17 cellular contexts compared by ENCODE assay signal in genomic region chr6:20757761-20758160, GRCh38.
DNase-seq lines count a peak whose midpoint lies in the region; ATAC-seq and TF ChIP-seq lines count a peak whose summit lies in the region.
"Had no signal": no experiment of that assay in that cellular context is flagged by ENCODE, and none has a peak within 500 bp of the region (broad histone marks: within the 10 kb centered on the region; RNA-seq: fewer than 3 reads in every experiment).

No MANE protein-coding gene starts in this region.

- no peak overlapping the region for H3K4me2 ChIP-seq in smooth muscle cell

- no peak for ATAC-seq in HG02642 (IDR thresholded peaks at IDR 0.05; ENCODE audit: poor library complexity, unreplicated experiment)
- ATAC-seq: CD8-positive, alpha-beta T cell; stimulated activated naive CD8-positive, alpha-beta T cell treated with anti-CD3 and anti-CD28 coated beads, Interleukin-15, amount 100 ng/mL, for 72 hours had no signal

- peaks cover 20% of the 10 kb centered on the region for H3K36me3 Mint-ChIP-seq in activated naive CD4-positive, alpha-beta T cell treated with anti-CD3 and anti-CD28 coated beads for 36 hours (ENCODE audit: low read depth)

- peaks cover 11% of the 10 kb centered on the region for H3K79me2 ChIP-seq in smooth muscle cell (ENCODE audit: low read depth)

- 66% methylated on average over 2 of the region's 2 CpGs for WGBS in smooth muscle cell (ENCODE audit: low lambda C conversion rate)
- WGBS in prostate gland: 79% methylated on average over 2 of the region's 2 CpGs

- no peak overlapping the region for H3K4me3 Mint-ChIP-seq in activated naive CD4-positive, alpha-beta T cell treated with anti-CD3 and anti-CD28 coated beads for 36 hours
- H3K4me3 Mint-ChIP-seq: activated CD4-positive, alpha-beta T cell treated with anti-CD3 and anti-CD28 coated beads, Interleukin-2, amount 10 ng/mL, durations not matched to agents 7 days and 5 days; activated naive CD8-positive, alpha-beta T cell; CD8-positive, alpha-beta T cell; stimulated activated naive CD8-positive, alpha-beta T cell treated with anti-CD3 and anti-CD28 coated beads, Interleukin-15, amount 100 ng/mL, for 72 hours had no signal

- no peak overlapping the region for H3K27ac Mint-ChIP-seq in activated naive CD4-positive, alpha-beta T cell treated with anti-CD3 and anti-CD28 coated beads for 36 hours
- H3K27ac Mint-ChIP-seq: activated CD4-positive, alpha-beta T cell treated with anti-CD3 and anti-CD28 coated beads, Interleukin-2, amount 10 ng/mL, durations not matched to agents 7 days and 5 days; activated naive CD8-positive, alpha-beta T cell; CD8-positive, alpha-beta T cell had no signal

- H3K9me3 ChIP-seq in smooth muscle cell (replicated peaks; ENCODE audit: low read depth) (peaks cover 5% of the 10 kb centered on the region), prostate gland (no peaks in the 10 kb centered on the region)

- peak overlapping the region; percentile 54 for H3K27ac ChIP-seq in smooth muscle cell (ENCODE audit: low read depth)
- no peak overlapping the region for H3K27ac ChIP-seq in prostate gland

- intact Hi-C loops in activated naive CD4-positive, alpha-beta T cell treated with anti-CD3 and anti-CD28 coated beads for 36 hours (cut with micrococcal nuclease): no loop called here
- intact Hi-C loops in prostate gland (cut with DNase I): no loop called here

- H3K36me3 ChIP-seq in smooth muscle cell (ENCODE audit: low read depth) (no peaks in the 10 kb centered on the region), prostate gland (no peaks in the 10 kb centered on the region)

- TF ChIP-seq CTCF in fibroblast of the aortic adventitia (IDR thresholded peaks at IDR 0.05; ENCODE audit: insufficient read depth, low read length) (no peak), smooth muscle cell (IDR thresholded peaks at IDR 0.05; ENCODE audit: borderline replicate concordance, insufficient read depth, poor library complexity, severe bottlenecking) (no peak), prostate gland (IDR thresholded peaks at IDR 0.05) (no peak)

- no peaks in the 10 kb centered on the region for H3F3A ChIP-seq in smooth muscle cell (ENCODE audit: low read depth)

- H3K27me3 ChIP-seq in smooth muscle cell (ENCODE audit: low read depth) (no peaks in the 10 kb centered on the region), prostate gland (replicated peaks; ENCODE audit: insufficient read depth) (no peaks in the 10 kb centered on the region)

- TF ChIP-seq POLR2A in prostate gland (IDR thresholded peaks at IDR 0.05): no peak

- DNase-seq in GM03348 (ENCODE audit: low spot score): peak; percentile 40
- peak; percentile 15 for DNase-seq in RPMI7951 (ENCODE audit: low read depth)
- peak; percentile 45 for DNase-seq in fibroblast of the aortic adventitia (ENCODE audit: low read depth)
- no peak for DNase-seq in smooth muscle cell (lab: John Stamatoyannopoulos, UW; ENCODE audit: unreplicated experiment)
- DNase-seq in activated naive CD4-positive, alpha-beta T cell treated with anti-CD3 and anti-CD28 coated beads for 36 hours: no peak
- DNase-seq in prostate gland (ENCODE audit: low spot score): no peak
- DNase-seq in NCI-H524 treated with DMSO at 0.1 percent for 48 hours (lab: John Stamatoyannopoulos, UW): no peak
- DNase-seq: activated CD4-positive, alpha-beta T cell treated with anti-CD3 and anti-CD28 coated beads, Interleukin-2, amount 10 ng/mL, durations not matched to agents 7 days and 5 days; CD8-positive, alpha-beta T cell; H7; NCI-H187; NCI-H510A; posterior cingulate gyrus; stimulated activated CD4-positive, alpha-beta T cell treated with anti-CD3 and anti-CD28 coated beads, Interleukin-15, amount 100 ng/mL, for 24 hours; stimulated activated naive CD8-positive, alpha-beta T cell treated with anti-CD3 and anti-CD28 coated beads, Interleukin-15, amount 100 ng/mL, for 72 hours had no signal

- H3K4me1 ChIP-seq in smooth muscle cell (ENCODE audit: low read depth): no peaks in the 10 kb centered on the region
- no peaks in the 10 kb centered on the region for H3K4me1 ChIP-seq in prostate gland (replicated peaks)

- H4K20me1 ChIP-seq in smooth muscle cell (ENCODE audit: low read depth): no peaks in the 10 kb centered on the region

- H3K4me3 ChIP-seq in fibroblast of the aortic adventitia (ENCODE audit: low read depth, low read length): no peak overlapping the region
- H3K4me3 ChIP-seq in smooth muscle cell: no peak overlapping the region
- H3K4me3 ChIP-seq in prostate gland: no peak overlapping the region

- CTCF ChIA-PET in activated naive CD4-positive, alpha-beta T cell treated with anti-CD3 and anti-CD28 coated beads for 36 hours (lab: Charles Lee): no interaction called here

- H3K27me3 Mint-ChIP-seq in activated naive CD4-positive, alpha-beta T cell treated with anti-CD3 and anti-CD28 coated beads for 36 hours (ENCODE audit: low read depth): no peaks in the 10 kb centered on the region
- H3K27me3 Mint-ChIP-seq: activated CD4-positive, alpha-beta T cell treated with anti-CD3 and anti-CD28 coated beads, Interleukin-2, amount 10 ng/mL, durations not matched to agents 7 days and 5 days; activated naive CD8-positive, alpha-beta T cell; stimulated activated naive CD8-positive, alpha-beta T cell treated with anti-CD3 and anti-CD28 coated beads, Interleukin-15, amount 100 ng/mL, for 72 hours had no signal

- peaks cover 4% of the 10 kb centered on the region for H3K9me3 Mint-ChIP-seq in activated naive CD4-positive, alpha-beta T cell treated with anti-CD3 and anti-CD28 coated beads for 36 hours

- H3K9ac ChIP-seq in smooth muscle cell (ENCODE audit: low read depth): no peak overlapping the region

- H3K4me1 Mint-ChIP-seq in activated naive CD4-positive, alpha-beta T cell treated with anti-CD3 and anti-CD28 coated beads for 36 hours (ENCODE audit: low read depth): peaks cover 3% of the 10 kb centered on the region
- H3K4me1 Mint-ChIP-seq: activated CD4-positive, alpha-beta T cell treated with anti-CD3 and anti-CD28 coated beads, Interleukin-2, amount 10 ng/mL, durations not matched to agents 7 days and 5 days; stimulated activated naive CD8-positive, alpha-beta T cell treated with anti-CD3 and anti-CD28 coated beads, Interleukin-15, amount 100 ng/mL, for 72 hours had no signal

- H2AFZ ChIP-seq in smooth muscle cell (ENCODE audit: low read depth): no peak overlapping the region

Comparison
In these comparisons a context has a peak if more than half of its experiments do, and no peak if none do; other contexts are left out.
1. DNase-seq: peak in GM03348 (single experiment), RPMI7951 (single experiment) and fibroblast of the aortic adventitia (single experiment); none in smooth muscle cell (single experiment), activated naive CD4-positive, alpha-beta T cell treated with anti-CD3 and anti-CD28 coated beads for 36 hours (single experiment), prostate gland (single experiment) and NCI-H524 treated with DMSO at 0.1 percent for 48 hours (single experiment).